In genomic region chr1:87109012-87109411, GRCh38 we compare ENCODE assay signal across 13 cellular contexts.
"Had no signal": no experiment of that assay in that cellular context is flagged by ENCODE, and none has a peak within 500 bp of the region (broad histone marks: within the 10 kb centered on the region; RNA-seq: fewer than 3 reads in every experiment).

No MANE protein-coding gene starts in this region.

- ATAC-seq: activated CD4-positive, CD25-positive, alpha-beta regulatory T cell treated with anti-CD3 and anti-CD28 coated beads, Interleukin-2, amount 50 U/mL, for 24 hours; sciatic nerve; stimulated activated naive B cell treated with anti-CD40 and anti-IgM and Interleukin-4, amounts not matched to agents 10 μg/mL and 1 μg/mL and 100 μg/mL, for 72 hours had no signal

- DNase-seq: activated effector memory CD4-positive, alpha-beta T cell treated with Interleukin-2 at 50 U/mL for 16 hours; cerebellar nuclear complex; endodermal cell; erythroblast; head of caudate nucleus; nephron progenitor cell; stimulated activated CD4-positive, alpha-beta T cell treated with anti-CD3 and anti-CD28 coated beads, Interleukin-2, amount 100 ng/mL, for 24 hours; stimulated activated naive B cell treated with anti-CD40 and anti-IgM and Interleukin-4, amounts not matched to agents 10 μg/mL and 1 μg/mL and 100 μg/mL, for 72 hours; substantia nigra; T-helper 2 cell; trophoblast cell had no signal
